Comparison of ENCODE assay signal across 21 cellular contexts in genomic region chr14:22526210-22526609, GRCh38.
A peak's percentile ranks its signal among the peaks of the same experiment; 100 is the strongest.
DNase-seq lines count a peak whose midpoint lies in the region; ATAC-seq and TF ChIP-seq lines count a peak whose summit lies in the region.
"Had no signal": no experiment of that assay in that cellular context is flagged by ENCODE, and none has a peak within 500 bp of the region (broad histone marks: within the 10 kb centered on the region; RNA-seq: fewer than 3 reads in every experiment).

No MANE protein-coding gene starts in this region.

- CTCF ChIA-PET in CD8-positive, alpha-beta T cell (lab: Charles Lee), result interaction anchor here (1.2 to 12.3 kb wide), 7 partner anchors 9 to 44 kb away, joined by 3 to 225 read pairs (median 14); no protein-coding TSS in a partner anchor
- CTCF ChIA-PET in activated CD8-positive, alpha-beta T cell treated with anti-CD3 and anti-CD28 coated beads, Interleukin-2, amount 10 ng/mL, durations not matched to agents 7 days and 5 days (lab: Charles Lee), result interaction anchor here (1.0 to 5.1 kb wide), 11 partner anchors 8 to 609 kb away, joined by 3 to 32 read pairs (median 4); no protein-coding TSS in a partner anchor
- CTCF ChIA-PET in naive thymus-derived CD4-positive, alpha-beta T cell (lab: Charles Lee), result interaction anchor here (0.9 to 3.4 kb wide), 3 partner anchors 30 to 678 kb away, joined by 3 to 17 read pairs (median 4); no protein-coding TSS in a partner anchor

- peaks cover 39% of the 10 kb centered on the region for H3K36me3 ChIP-seq in CD8-positive, alpha-beta T cell (ENCODE audit: insufficient read depth, low read length)
- H3K36me3 ChIP-seq in naive thymus-derived CD4-positive, alpha-beta T cell (ENCODE audit: control insufficient read depth in 2 of 3, insufficient read depth in 3 of 3, low read length in 3 of 3), result peaks cover 5 to 34% (median 13%) of the 10 kb centered on the region in 3 experiments
- no peaks in the 10 kb centered on the region for H3K36me3 ChIP-seq in suprapubic skin
- H3K36me3 ChIP-seq: lower lobe of right lung had no signal

- peak overlapping the region; percentile 61 for H3K4me3 ChIP-seq in CD8-positive, alpha-beta T cell (ENCODE audit: low read depth, low read length)
- peak overlapping the region; percentile 65 for H3K4me3 ChIP-seq in naive thymus-derived CD4-positive, alpha-beta T cell (ENCODE audit: low read length)
- no peak overlapping the region for H3K4me3 ChIP-seq in suprapubic skin
- H3K4me3 ChIP-seq: lower lobe of right lung had no signal

- no peak for TF ChIP-seq EP300 in suprapubic skin (IDR thresholded peaks at IDR 0.05)

- peaks cover 89% of the 10 kb centered on the region for H3K4me1 Mint-ChIP-seq in CD8-positive, alpha-beta T cell (ENCODE audit: low read depth)
- peaks cover 87% of the 10 kb centered on the region for H3K4me1 Mint-ChIP-seq in activated CD8-positive, alpha-beta T cell treated with anti-CD3 and anti-CD28 coated beads, Interleukin-2, amount 10 ng/mL, durations not matched to agents 7 days and 5 days (ENCODE audit: low read depth)
- peaks cover 41 to 96% (median 90%) of the 10 kb centered on the region in 7 donors for H3K4me1 Mint-ChIP-seq in naive thymus-derived CD4-positive, alpha-beta T cell
- peaks cover 20% of the 10 kb centered on the region for H3K4me1 Mint-ChIP-seq in type B pancreatic cell (ENCODE audit: unreplicated experiment)

- H3K27me3 ChIP-seq in CD8-positive, alpha-beta T cell (ENCODE audit: insufficient read depth, low read length), result no peaks in the 10 kb centered on the region
- no peaks in the 10 kb centered on the region for H3K27me3 ChIP-seq in naive thymus-derived CD4-positive, alpha-beta T cell (ENCODE audit: control insufficient read depth in 2 of 2, insufficient read depth in 2 of 2, low read length in 2 of 2)
- no peaks in the 10 kb centered on the region for H3K27me3 ChIP-seq in suprapubic skin

- H3K4me3 Mint-ChIP-seq in CD8-positive, alpha-beta T cell, result peak overlapping the region; percentile 86
- H3K4me3 Mint-ChIP-seq in activated CD8-positive, alpha-beta T cell treated with anti-CD3 and anti-CD28 coated beads, Interleukin-2, amount 10 ng/mL, durations not matched to agents 7 days and 5 days, result peak overlapping the region; percentile 89
- peak overlapping the region; percentile 79 to 92 (median 88) for H3K4me3 Mint-ChIP-seq in naive thymus-derived CD4-positive, alpha-beta T cell
- H3K4me3 Mint-ChIP-seq in type B pancreatic cell, result no peak overlapping the region

- 88% methylated on average over 4 of the region's 4 CpGs for WGBS in suprapubic skin

- peaks cover 88% of the 10 kb centered on the region for H3K36me3 Mint-ChIP-seq in CD8-positive, alpha-beta T cell
- H3K36me3 Mint-ChIP-seq in activated CD8-positive, alpha-beta T cell treated with anti-CD3 and anti-CD28 coated beads, Interleukin-2, amount 10 ng/mL, durations not matched to agents 7 days and 5 days (ENCODE audit: low read depth), result peaks cover 94% of the 10 kb centered on the region
- H3K36me3 Mint-ChIP-seq in naive thymus-derived CD4-positive, alpha-beta T cell, result peaks cover 31 to 88% (median 74%) of the 10 kb centered on the region in 5 donors
- no peaks in the 10 kb centered on the region for H3K36me3 Mint-ChIP-seq in type B pancreatic cell

- no peak for TF ChIP-seq CTCF in CD8-positive, alpha-beta T cell (IDR thresholded peaks at IDR 0.05)
- TF ChIP-seq CTCF in suprapubic skin (IDR thresholded peaks at IDR 0.05) (no peak), type B pancreatic cell (conservative IDR thresholded peaks at IDR 0.05) (no peak)

- ATAC-seq in activated CD4-positive, CD25-positive, alpha-beta regulatory T cell treated with anti-CD3 and anti-CD28 coated beads, Interleukin-2, amount 50 U/mL, for 24 hours, result peak; percentile 21 to 37
- ATAC-seq in CD8-positive, alpha-beta T cell, result no peak
- peak; percentile 6 for ATAC-seq in activated CD8-positive, alpha-beta T cell treated with anti-CD3 and anti-CD28 coated beads, Interleukin-2, amount 10 ng/mL, durations not matched to agents 7 days and 5 days
- ATAC-seq in naive thymus-derived CD4-positive, alpha-beta T cell, result no peak
- ATAC-seq: lower lobe of right lung, Right ventricle myocardium inferior, sciatic nerve had no signal

- no peaks in the 10 kb centered on the region for H3K9me3 ChIP-seq in CD8-positive, alpha-beta T cell (ENCODE audit: low read length)
- H3K9me3 ChIP-seq in naive thymus-derived CD4-positive, alpha-beta T cell (ENCODE audit: control insufficient read depth in 2 of 3, low read length in 3 of 3), result no peaks in the 10 kb centered on the region
- no peaks in the 10 kb centered on the region for H3K9me3 ChIP-seq in suprapubic skin
- H3K9me3 ChIP-seq: lower lobe of right lung had no signal

- H3K27me3 Mint-ChIP-seq in CD8-positive, alpha-beta T cell (ENCODE audit: low read depth), result no peaks in the 10 kb centered on the region
- H3K27me3 Mint-ChIP-seq in activated CD8-positive, alpha-beta T cell treated with anti-CD3 and anti-CD28 coated beads, Interleukin-2, amount 10 ng/mL, durations not matched to agents 7 days and 5 days (ENCODE audit: low read depth), result no peaks in the 10 kb centered on the region
- no peaks in the 10 kb centered on the region for H3K27me3 Mint-ChIP-seq in naive thymus-derived CD4-positive, alpha-beta T cell
- peaks cover 35% of the 10 kb centered on the region for H3K27me3 Mint-ChIP-seq in type B pancreatic cell

- H3K27ac ChIP-seq in CD8-positive, alpha-beta T cell (ENCODE audit: low read depth, low read length), result peak overlapping the region; percentile 27
- peak overlapping the region; percentile 90 for H3K27ac ChIP-seq in naive thymus-derived CD4-positive, alpha-beta T cell (ENCODE audit: low read depth, low read length)
- H3K27ac ChIP-seq in suprapubic skin, result no peak overlapping the region
- H3K27ac ChIP-seq: epithelial cell of prostate, lower lobe of right lung, parathyroid adenoma had no signal

- TF ChIP-seq POLR2A in suprapubic skin (IDR thresholded peaks at IDR 0.05), result no peak

- no peak for DNase-seq in activated CD4-positive, CD25-positive, alpha-beta regulatory T cell (lab: John Stamatoyannopoulos, UW)
- DNase-seq in CD8-positive, alpha-beta T cell, result no peak
- no peak for DNase-seq in activated CD8-positive, alpha-beta T cell treated with anti-CD3 and anti-CD28 coated beads, Interleukin-2, amount 10 ng/mL, durations not matched to agents 7 days and 5 days
- no peak for DNase-seq in naive thymus-derived CD4-positive, alpha-beta T cell
- DNase-seq in suprapubic skin (ENCODE audit: low spot score in 2 of 2), result no peak
- DNase-seq in type B pancreatic cell (ENCODE audit: extremely low spot score, unreplicated experiment), result no peak
- DNase-seq in NCI-H345 treated with DMSO at 0.1 percent for 48 hours (lab: John Stamatoyannopoulos, UW; ENCODE audit: unreplicated experiment), result no peak
- DNase-seq: activated CD8-positive, alpha-beta memory T cell treated with anti-CD3 and anti-CD28 coated beads, Interleukin-2, amount 50 U/mL, for 48 hours; dermis blood vessel endothelial cell; foreskin fibroblast; HCEC 1CT; hippocampal formation; islet precursor cell; lower lobe of right lung; NCI-H1436; NCI-H526 treated with DMSO at 0.1 percent for 48 hours had no signal

- H3K9me3 Mint-ChIP-seq in CD8-positive, alpha-beta T cell, result no peaks in the 10 kb centered on the region
- H3K9me3 Mint-ChIP-seq in activated CD8-positive, alpha-beta T cell treated with anti-CD3 and anti-CD28 coated beads, Interleukin-2, amount 10 ng/mL, durations not matched to agents 7 days and 5 days (ENCODE audit: insufficient read depth), result no peaks in the 10 kb centered on the region
- peaks cover 0 to 2% (median 0%) of the 10 kb centered on the region in 11 donors for H3K9me3 Mint-ChIP-seq in naive thymus-derived CD4-positive, alpha-beta T cell
- H3K9me3 Mint-ChIP-seq in type B pancreatic cell, result no peaks in the 10 kb centered on the region

- H3K27ac Mint-ChIP-seq in CD8-positive, alpha-beta T cell, result peak overlapping the region; percentile 99
- H3K27ac Mint-ChIP-seq in activated CD8-positive, alpha-beta T cell treated with anti-CD3 and anti-CD28 coated beads, Interleukin-2, amount 10 ng/mL, durations not matched to agents 7 days and 5 days, result peak overlapping the region; percentile 96
- H3K27ac Mint-ChIP-seq in naive thymus-derived CD4-positive, alpha-beta T cell, result peak overlapping the region; percentile 90 to 99 (median 96)
- H3K27ac Mint-ChIP-seq in type B pancreatic cell, result no peak overlapping the region

- intact Hi-C loops in CD8-positive, alpha-beta T cell (cut with DNase I, micrococcal nuclease), result loop anchor here in 1 of 2 experiments (2.0 kb wide), 2 partner anchors 13 to 15 kb away; no protein-coding TSS in a partner anchor
- intact Hi-C loops in naive thymus-derived CD4-positive, alpha-beta T cell (cut with micrococcal nuclease), result loop anchor here (1.0 to 5.0 kb wide), 2 partner anchors 24 to 814 kb away; no protein-coding TSS in a partner anchor

- POLR2A ChIA-PET in CD8-positive, alpha-beta T cell (lab: Charles Lee), result interaction anchor here (0.7 to 12.3 kb wide), 8 partner anchors 14 to 419 kb away, joined by 3 to 348 read pairs (median 6); no protein-coding TSS in a partner anchor
- POLR2A ChIA-PET in activated CD8-positive, alpha-beta T cell treated with anti-CD3 and anti-CD28 coated beads, Interleukin-2, amount 10 ng/mL, durations not matched to agents 7 days and 5 days (lab: Charles Lee), result interaction anchor here (0.7 to 20.6 kb wide), 13 partner anchors 8 to 803 kb away, joined by 3 to 904 read pairs (median 4); partner anchors contain the start of gene DAD1
- POLR2A ChIA-PET in naive thymus-derived CD4-positive, alpha-beta T cell (lab: Charles Lee), result interaction anchor here (0.6 to 12.3 kb wide), 12 partner anchors 8 to 806 kb away, joined by 3 to 554 read pairs (median 5); no protein-coding TSS in a partner anchor

- peaks cover 90% of the 10 kb centered on the region for H3K4me1 ChIP-seq in CD8-positive, alpha-beta T cell (ENCODE audit: insufficient read depth, low read length)
- H3K4me1 ChIP-seq in naive thymus-derived CD4-positive, alpha-beta T cell (ENCODE audit: control insufficient read depth in 2 of 2, insufficient read depth in 2 of 2, low read length in 2 of 2), result peaks cover 81 to 91% of the 10 kb centered on the region in 2 donors
- H3K4me1 ChIP-seq in suprapubic skin, result peaks cover 33% of the 10 kb centered on the region
- H3K4me1 ChIP-seq: lower lobe of right lung, parathyroid adenoma had no signal

Comparison
In these comparisons a context has a peak if more than half of its experiments do, and no peak if none do; other contexts are left out.
1. ATAC-seq: peak in activated CD4-positive, CD25-positive, alpha-beta regulatory T cell treated with anti-CD3 and anti-CD28 coated beads, Interleukin-2, amount 50 U/mL, for 24 hours (2 of 2) and activated CD8-positive, alpha-beta T cell treated with anti-CD3 and anti-CD28 coated beads, Interleukin-2, amount 10 ng/mL, durations not matched to agents 7 days and 5 days (single experiment); none in CD8-positive, alpha-beta T cell (single experiment) and naive thymus-derived CD4-positive, alpha-beta T cell (single experiment).